In genomic region chr3:126008219-126008618, GRCh38 we compare ENCODE assay signal across 23 cellular contexts. TPM values are rescaled to one million over a fixed set of nuclear protein-coding genes. Genes with fewer than 3 reads are reported as not detected.
DNase-seq lines count a peak whose midpoint lies in the region; ATAC-seq and TF ChIP-seq lines count a peak whose summit lies in the region.
"Had no signal": no experiment of that assay in that cellular context is flagged by ENCODE, and none has a peak within 500 bp of the region (broad histone marks: within the 10 kb centered on the region; RNA-seq: fewer than 3 reads in every experiment).

No MANE protein-coding gene starts in this region.

- no peaks in the 10 kb centered on the region for H3K79me2 ChIP-seq in trophoblast cell (ENCODE audit: control insufficient read depth, insufficient read depth, low read length, poor library complexity)

- DNase-seq in GM13976 (ENCODE audit: low spot score) (peak; percentile 4), Panc1 (ENCODE audit: low read depth, low spot score) (no peak), islet precursor cell (peak; percentile 22), trophoblast cell (no peak), putamen (ENCODE audit: low spot score) (no peak), KG1 (lab: John Stamatoyannopoulos, UW) (no peak)
- no peak for DNase-seq in stimulated activated naive CD4-positive, alpha-beta T cell treated with Interleukin-2 at 50 U/mL for 16 hours (lab: John Stamatoyannopoulos, UW)
- DNase-seq in activated T-cell treated with anti-CD3 and anti-CD28 coated beads, Interleukin-2, amount 50 U/mL, for 24 hours, result no peak
- DNase-seq: Calu3; CD8-positive, alpha-beta memory T cell; DMS153; H7; NCI-H1092 treated with DMSO at 0.1 percent for 48 hours; NCI-H1436 treated with DMSO at 0.1 percent for 48 hours; NCI-H1930; NCI-H226; NCI-H510A treated with DMSO at 0.1 percent for 48 hours; NCI-H748 treated with DMSO at 0.1 percent for 48 hours; NK-92 treated with Interleukin-12 subunit alpha and Interleukin-12 subunit beta, amount 100 ng/mL, for 24 hours; SIG-M5 had no signal

- H3K18ac ChIP-seq in trophoblast cell (ENCODE audit: low read length), result no peak overlapping the region

- ATAC-seq in Panc1, result peak; percentile 21; the same call in 1 of the 2 replicates
- ATAC-seq: HepG2 had no signal

- H3K36me3 ChIP-seq in Panc1 (ENCODE audit: control insufficient read depth, insufficient read depth, low read length), result no peaks in the 10 kb centered on the region
- peaks cover 11 to 22% of the 10 kb centered on the region in 2 experiments for H3K36me3 ChIP-seq in trophoblast cell (ENCODE audit: control insufficient read depth in 1 of 2, insufficient read depth in 2 of 2, low read length in 2 of 2)

- no peak overlapping the region for H3K14ac ChIP-seq in trophoblast cell (ENCODE audit: low read length)

- no peaks in the 10 kb centered on the region for H3K27me3 Mint-ChIP-seq in activated T-cell treated with anti-CD3 and anti-CD28 coated beads, Interleukin-2, amount 50 U/mL, for 24 hours
- H3K27me3 Mint-ChIP-seq: CD8-positive, alpha-beta memory T cell had no signal

- no peak overlapping the region for H2AFZ ChIP-seq in trophoblast cell (ENCODE audit: insufficient read depth, low read length, poor library complexity)

- H4K12ac ChIP-seq in trophoblast cell (ENCODE audit: low read depth, low read length), result no peak overlapping the region

- intact Hi-C loops in Panc1 (cut with micrococcal nuclease; ENCODE audit: unreplicated experiment), result no loop called here

- no peaks in the 10 kb centered on the region for H3K27me3 ChIP-seq in Panc1 (ENCODE audit: control insufficient read depth, insufficient read depth, low read length)
- H3K27me3 ChIP-seq in trophoblast cell (ENCODE audit: insufficient read depth, low read length), result no peaks in the 10 kb centered on the region

- no peak overlapping the region for H3K27ac ChIP-seq in Panc1 (ENCODE audit: low read length)
- H3K27ac ChIP-seq in trophoblast cell (ENCODE audit: low read depth, low read length), result no peak overlapping the region
- H3K27ac ChIP-seq: C4-2B, KMS-11 had no signal

- no peak overlapping the region for H2BK12ac ChIP-seq in trophoblast cell (ENCODE audit: low read length)

- no TSS peak for BruUV-seq in Panc1 (replicated peaks; lab: Mats Ljungman, UMichigan)

- no peak overlapping the region for H3K4me2 ChIP-seq in trophoblast cell (ENCODE audit: low read length)
- H3K4me2 ChIP-seq: KMS-11 had no signal

- no peak overlapping the region for H3K9ac ChIP-seq in trophoblast cell (ENCODE audit: low read length)
- H3K9ac ChIP-seq: KMS-11 had no signal

- no peak overlapping the region for H2AK5ac ChIP-seq in trophoblast cell (ENCODE audit: low read length)

- H4K8ac ChIP-seq in trophoblast cell (ENCODE audit: low read depth, low read length), result no peak overlapping the region

- peak overlapping the region; percentile 100 for H3K23ac ChIP-seq in trophoblast cell (ENCODE audit: low read length)

- no peak for TF ChIP-seq CTCF in GM13976 (IDR thresholded peaks at IDR 0.05; ENCODE audit: borderline replicate concordance, control extremely low read depth, extremely low read depth, insufficient read depth, missing control alignments)
- no peak for TF ChIP-seq CTCF in Panc1 (IDR thresholded peaks at IDR 0.05)

- H3K4me1 Mint-ChIP-seq in activated T-cell treated with anti-CD3 and anti-CD28 coated beads, Interleukin-2, amount 50 U/mL, for 24 hours (ENCODE audit: low read depth), result no peaks in the 10 kb centered on the region
- H3K4me1 Mint-ChIP-seq: CD8-positive, alpha-beta memory T cell had no signal

- CTCF ChIA-PET in Panc1 (lab: Charles Lee), result no interaction called here

- H3K4ac ChIP-seq in trophoblast cell (ENCODE audit: low read depth, low read length), result no peak overlapping the region

- no peak overlapping the region for H4K91ac ChIP-seq in trophoblast cell (ENCODE audit: low read depth, low read length)

- H3K4me1 ChIP-seq in Panc1 (ENCODE audit: control insufficient read depth, insufficient read depth, low read length) (no peaks in the 10 kb centered on the region), trophoblast cell (ENCODE audit: control insufficient read depth in 1 of 2, insufficient read depth in 2 of 2, low read length in 2 of 2) (no peaks in the 10 kb centered on the region)

- no peaks in the 10 kb centered on the region for H3K79me1 ChIP-seq in trophoblast cell (ENCODE audit: low read length)

- H3K9me3 ChIP-seq in Panc1 (ENCODE audit: control insufficient read depth, insufficient read depth, low read depth, low read length), result no peaks in the 10 kb centered on the region
- peaks cover 8% of the 10 kb centered on the region for H3K9me3 ChIP-seq in trophoblast cell (ENCODE audit: insufficient read depth, low read depth, low read length)

- no peaks in the 10 kb centered on the region for H3K9me3 Mint-ChIP-seq in activated T-cell treated with anti-CD3 and anti-CD28 coated beads, Interleukin-2, amount 50 U/mL, for 24 hours

- peaks cover 74% of the 10 kb centered on the region for H3K36me3 Mint-ChIP-seq in activated T-cell treated with anti-CD3 and anti-CD28 coated beads, Interleukin-2, amount 50 U/mL, for 24 hours (ENCODE audit: low read depth)

- in situ Hi-C loops in GM13976 (cut with MboI; ENCODE audit: low sequenced_read_pairs, unreplicated experiment) (no loop called here), Panc1 (cut with HindIII; ENCODE audit: low pct_unique_long_range_greater_than_20kb, low sequenced_read_pairs) (no loop called here)

- no peak overlapping the region for H2BK5ac ChIP-seq in trophoblast cell (ENCODE audit: low read depth, low read length, poor library complexity)

- no peak overlapping the region for H2BK120ac ChIP-seq in trophoblast cell (ENCODE audit: insufficient read depth, low read length, poor library complexity)

- no peak overlapping the region for H3K4me3 Mint-ChIP-seq in activated T-cell treated with anti-CD3 and anti-CD28 coated beads, Interleukin-2, amount 50 U/mL, for 24 hours
- H3K4me3 Mint-ChIP-seq: CD8-positive, alpha-beta memory T cell had no signal

- no peak overlapping the region for H3K27ac Mint-ChIP-seq in activated T-cell treated with anti-CD3 and anti-CD28 coated beads, Interleukin-2, amount 50 U/mL, for 24 hours
- H3K27ac Mint-ChIP-seq: CD8-positive, alpha-beta memory T cell had no signal

- H3K4me3 ChIP-seq in Panc1 (ENCODE audit: low read depth in 2 of 2, low read length in 2 of 2), result no peak overlapping the region
- H3K4me3 ChIP-seq in trophoblast cell (ENCODE audit: low read depth, low read length), result peak overlapping the region; percentile 50

- WGBS in trophoblast cell (ENCODE audit: extremely low coverage, insufficient coverage, insufficient read length), result 100% methylated on average over 1 of the region's 3 CpGs

- POLR2A ChIA-PET in Panc1 (lab: Charles Lee), result no interaction called here

RNA-seq across cellular contexts. Expression of gene ROPN1B, which starts 39.2 kb away (rescaled TPM):
- 0.26 TPM for total RNA-seq in Panc1 (2021; ENCODE audit: unreplicated experiment)
- polyA plus RNA-seq in Panc1 (2012; ENCODE audit: insufficient read length), result not detected
- polyA plus RNA-seq in trophoblast cell (2013), result not detected in 2 replicates
- total RNA-seq: CD8-positive, alpha-beta memory T cell; H7; HepG2 had no signal
- polyA plus RNA-seq: CD8-positive, alpha-beta memory T cell; HepG2 had no signal

Comparison
In these comparisons a context has a peak if more than half of its experiments do, and no peak if none do; other contexts are left out.
1. DNase-seq: peak in GM13976 (single experiment) and islet precursor cell (single experiment); none in Panc1 (single experiment), trophoblast cell (0 of 2), stimulated activated naive CD4-positive, alpha-beta T cell treated with Interleukin-2 at 50 U/mL for 16 hours (single experiment), putamen (single experiment), activated T-cell treated with anti-CD3 and anti-CD28 coated beads, Interleukin-2, amount 50 U/mL, for 24 hours (single experiment) and KG1 (single experiment).